In the genomic region with DNA sequence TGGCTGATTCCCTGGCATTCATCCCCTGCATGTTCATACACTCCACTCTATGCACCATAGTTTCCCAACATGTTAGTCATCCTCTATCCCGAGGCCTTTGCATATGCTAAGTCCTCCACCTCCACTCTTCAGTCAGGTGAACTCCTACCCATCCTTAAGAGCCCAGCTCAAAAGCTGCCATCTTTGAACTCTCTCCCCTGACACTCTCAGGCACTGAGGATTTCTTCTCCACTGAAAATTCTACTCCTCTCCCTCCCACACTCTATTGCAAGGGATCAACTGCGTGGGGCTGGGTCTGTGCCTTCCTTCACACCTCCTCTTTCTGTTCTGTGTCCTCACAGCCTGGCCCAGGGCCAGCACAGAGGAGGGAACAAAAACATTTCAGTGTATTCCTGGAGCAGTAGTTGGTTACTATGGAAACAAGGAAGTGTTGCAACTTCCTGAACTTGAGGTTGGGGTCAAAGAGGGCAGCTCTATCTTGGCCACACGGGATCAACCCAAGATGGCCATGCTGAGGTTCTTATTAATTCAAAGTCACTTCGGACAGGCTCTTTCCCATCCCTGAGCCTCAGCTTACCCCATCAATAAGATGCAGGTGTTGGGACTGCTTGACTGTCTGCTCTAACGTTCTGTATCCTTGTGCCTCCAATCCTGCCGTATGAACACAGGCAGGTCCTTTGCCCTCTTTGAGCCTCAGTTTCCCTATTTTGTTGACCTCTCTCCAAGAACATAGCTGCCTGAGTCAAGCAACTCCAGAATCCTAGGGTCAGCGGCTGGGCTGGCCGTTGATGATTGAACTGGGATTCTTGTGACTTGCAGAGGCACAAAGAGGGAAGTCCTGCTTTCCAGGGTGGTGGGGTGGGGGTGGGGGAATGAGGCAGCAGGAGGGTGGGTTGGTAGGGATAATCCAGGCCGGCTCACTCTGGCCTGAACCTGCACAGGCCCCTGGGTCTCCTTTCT, we compare ENCODE assay signal across 9 cellular contexts. TPM values are rescaled to one million over a fixed set of nuclear protein-coding genes. Genes with fewer than 3 reads are reported as not detected.
DNase-seq lines count a peak whose midpoint lies in the region; ATAC-seq and TF ChIP-seq lines count a peak whose summit lies in the region.
"Had no signal": no experiment of that assay in that cellular context is flagged by ENCODE, and none has a peak within 500 bp of the region (broad histone marks: within the 10 kb centered on the region; RNA-seq: fewer than 3 reads in every experiment).

No MANE protein-coding gene starts in this region.

- intact Hi-C loops in Right ventricle myocardium superior (cut with DNase I) (no loop called here), posterior vena cava (cut with DNase I) (no loop called here)

- DNase-seq in G401 (ENCODE audit: low spot score), result peak; percentile 55
- DNase-seq in Kasumi-1 (lab: John Stamatoyannopoulos, UW), result peak; percentile 93 to 95
- peak; percentile 11 for DNase-seq in activated naive CD8-positive, alpha-beta T cell treated with anti-CD3 and anti-CD28 coated beads for 36 hours
- peak; percentile 97 for DNase-seq in Right ventricle myocardium superior
- DNase-seq in posterior vena cava (ENCODE audit: low spot score), result peak; percentile 98
- DNase-seq in GM13976 (ENCODE audit: low spot score), result no peak
- no peak for DNase-seq in activated CD4-positive, alpha-beta T cell treated with anti-CD3 and anti-CD28 coated beads for 1 hour

- in situ Hi-C loops in G401 (cut with HindIII; ENCODE audit: low sequenced_read_pairs), result no loop called here
- in situ Hi-C loops in GM13976 (cut with MboI; ENCODE audit: low sequenced_read_pairs, unreplicated experiment), result no loop called here

- ATAC-seq in Right ventricle myocardium superior (ENCODE audit: poor library complexity) (peak; percentile 72), GM19467 (IDR thresholded peaks at IDR 0.05; ENCODE audit: unreplicated experiment) (no peak)

- H3K36me3 Mint-ChIP-seq in activated naive CD8-positive, alpha-beta T cell treated with anti-CD3 and anti-CD28 coated beads for 36 hours, result no peaks in the 10 kb centered on the region

- no peaks in the 10 kb centered on the region for H3K9me3 Mint-ChIP-seq in activated naive CD8-positive, alpha-beta T cell treated with anti-CD3 and anti-CD28 coated beads for 36 hours
- H3K9me3 Mint-ChIP-seq: T-cell had no signal

- H3K4me1 Mint-ChIP-seq in activated naive CD8-positive, alpha-beta T cell treated with anti-CD3 and anti-CD28 coated beads for 36 hours, result peaks cover 30% of the 10 kb centered on the region

- no peak overlapping the region for H3K27ac Mint-ChIP-seq in activated naive CD8-positive, alpha-beta T cell treated with anti-CD3 and anti-CD28 coated beads for 36 hours

- TF ChIP-seq CTCF in GM13976 (IDR thresholded peaks at IDR 0.05; ENCODE audit: borderline replicate concordance, control extremely low read depth, extremely low read depth, insufficient read depth, missing control alignments), result no peak

- H3K27me3 Mint-ChIP-seq in activated naive CD8-positive, alpha-beta T cell treated with anti-CD3 and anti-CD28 coated beads for 36 hours, result no peaks in the 10 kb centered on the region
- H3K27me3 Mint-ChIP-seq: T-cell had no signal

- H3K4me3 Mint-ChIP-seq in activated naive CD8-positive, alpha-beta T cell treated with anti-CD3 and anti-CD28 coated beads for 36 hours, result no peak overlapping the region

RNA-seq across cellular contexts. Expression of gene ZMIZ1, which starts 15.5 kb away (rescaled TPM):
- 2.3 and 5.0 TPM in 2 replicates for total RNA-seq in G401 (2014; rRNA removed; shearing (Covaris generic))
- total RNA-seq in activated naive CD8-positive, alpha-beta T cell treated with anti-CD3 and anti-CD28 coated beads for 36 hours, result 10 to 100 TPM; 27.3 to 28.2 TPM
- 44.8 TPM for total RNA-seq in Right ventricle myocardium superior
- total RNA-seq in posterior vena cava, result 10 to 100 TPM; 61.5 to 62.6 TPM

Comparison
In these comparisons a context has a peak if more than half of its experiments do, and no peak if none do; other contexts are left out.
1. DNase-seq: peak in G401 (single experiment), Kasumi-1 (2 of 2), activated naive CD8-positive, alpha-beta T cell treated with anti-CD3 and anti-CD28 coated beads for 36 hours (single experiment), Right ventricle myocardium superior (single experiment) and posterior vena cava (single experiment); none in GM13976 (single experiment) and activated CD4-positive, alpha-beta T cell treated with anti-CD3 and anti-CD28 coated beads for 1 hour (single experiment).